In genomic region chr22:35400335-35400680, GRCh38 we compare ENCODE assay signal across 8 cellular contexts. TPM values are rescaled to one million over a fixed set of nuclear protein-coding genes. Genes with fewer than 3 reads are reported as not detected.
DNase-seq lines count a peak whose midpoint lies in the region; ATAC-seq and TF ChIP-seq lines count a peak whose summit lies in the region.

No MANE protein-coding gene starts in this region.

- under 1% methylated on average over 29 of the region's 29 CpGs for WGBS in urinary bladder

- H3K27ac ChIP-seq in mucosa of rectum (ENCODE audit: low read depth in 2 of 2, low read length in 2 of 2) (peak overlapping the region in 1 of 2 donors; percentile 48), urinary bladder (ENCODE audit: low read depth) (no peak overlapping the region)

- peaks cover 7% of the 10 kb centered on the region for H3K4me1 ChIP-seq in NT2/D1 (ENCODE audit: insufficient read depth, insufficient read length)
- peaks cover 8% of the 10 kb centered on the region in 2 donors for H3K4me1 ChIP-seq in mucosa of rectum (ENCODE audit: control insufficient read depth in 2 of 2, insufficient read depth in 2 of 2, low read length in 2 of 2)
- no peaks in the 10 kb centered on the region for H3K4me1 ChIP-seq in urinary bladder (ENCODE audit: insufficient read depth)

- H3K9me3 ChIP-seq in NT2/D1 (ENCODE audit: insufficient read depth, low read length) (no peaks in the 10 kb centered on the region), mucosa of rectum (ENCODE audit: control insufficient read depth in 2 of 2, low read length in 2 of 2) (no peaks in the 10 kb centered on the region)

- ATAC-seq in GM21367 (IDR thresholded peaks at IDR 0.05; ENCODE audit: unreplicated experiment) (peak; percentile 8), GM19452 (IDR thresholded peaks at IDR 0.05; ENCODE audit: unreplicated experiment) (no peak)

- H3K36me3 ChIP-seq in NT2/D1 (ENCODE audit: insufficient read depth, insufficient read length, low read length) (peaks cover 44% of the 10 kb centered on the region), mucosa of rectum (ENCODE audit: control insufficient read depth in 2 of 2, insufficient read depth in 2 of 2, low read length in 2 of 2) (peaks cover 5 to 18% of the 10 kb centered on the region in 2 donors), urinary bladder (ENCODE audit: insufficient read depth) (no peaks in the 10 kb centered on the region)

- H3K9ac ChIP-seq in NT2/D1 (ENCODE audit: insufficient read length, low read depth) (peak overlapping the region; percentile 93), mucosa of rectum (ENCODE audit: low read depth in 1 of 2, low read length in 2 of 2) (peak overlapping the region; percentile 79 to 80)

- H3K27me3 ChIP-seq in NT2/D1 (ENCODE audit: insufficient read depth, insufficient read length) (no peaks in the 10 kb centered on the region), mucosa of rectum (ENCODE audit: control insufficient read depth in 2 of 2, insufficient read depth in 2 of 2, low read length in 2 of 2) (no peaks in the 10 kb centered on the region)

- H3K4me3 ChIP-seq in AG09309 (ENCODE audit: control insufficient read depth, low read depth, low read length) (peak overlapping the region; percentile 94), NT2/D1 (ENCODE audit: insufficient read length, low read depth) (peak overlapping the region; percentile 90), choroid plexus epithelial cell (ENCODE audit: low read depth, low read length) (peak overlapping the region; percentile 70), mucosa of rectum (ENCODE audit: low read length in 2 of 2) (peak overlapping the region; percentile 94 to 95), urinary bladder (ENCODE audit: low read depth, low read length) (peak overlapping the region; percentile 62)

- TF ChIP-seq CTCF in AG09309 (IDR thresholded peaks at IDR 0.05; ENCODE audit: control insufficient read depth, insufficient read depth, low read depth, low read length, missing control alignments): no peak
- TF ChIP-seq CTCF in choroid plexus epithelial cell (conservative IDR thresholded peaks at IDR 0.05; ENCODE audit: low read depth, low read length): no peak

- DNase-seq in AG09309 (ENCODE audit: low read depth) (no peak), NT2/D1 (ENCODE audit: low read depth, low spot score) (no peak), choroid plexus epithelial cell (ENCODE audit: low read depth) (no peak), 8988T (no peak)

RNA-seq across cellular contexts. Expression of gene MCM5, which starts 0.4 kb away (rescaled TPM):
- 24.7 TPM for total RNA-seq in urinary bladder
- 22.2 TPM for polyA plus RNA-seq in urinary bladder

RNA-seq across cellular contexts. Expression of gene HMOX1, which starts 19.4 kb away (rescaled TPM):
- total RNA-seq in urinary bladder: 9.7 TPM
- polyA plus RNA-seq in urinary bladder: 11.3 TPM
